Comparison of ENCODE assay signal across 23 cellular contexts in the genomic region with DNA sequence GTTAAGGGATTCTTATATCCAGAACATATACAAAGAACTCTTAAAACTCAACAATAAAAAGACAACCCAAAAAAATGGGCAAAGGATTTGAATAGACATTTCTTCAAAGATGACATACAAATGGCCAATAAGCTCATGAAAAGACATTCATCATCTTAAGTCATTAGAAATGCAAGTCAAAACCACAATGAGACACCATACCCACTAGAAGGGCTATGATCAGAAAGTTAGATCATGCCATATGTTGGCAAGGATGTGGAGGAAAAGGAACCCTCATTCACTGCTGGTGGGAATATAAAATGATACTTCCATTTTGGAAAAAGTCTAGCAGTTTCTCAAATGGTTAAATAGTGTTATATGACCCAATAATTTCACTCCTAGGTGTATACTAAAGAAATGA.
"Had no signal": no experiment of that assay in that cellular context is flagged by ENCODE, and none has a peak within 500 bp of the region (broad histone marks: within the 10 kb centered on the region; RNA-seq: fewer than 3 reads in every experiment).

No MANE protein-coding gene starts in this region.

- DNase-seq: activated B cell treated with CpG ODN at 0.5 μM for 24 hours; activated CD4-positive, alpha-beta T cell treated with anti-CD3 and anti-CD28 coated beads, Interleukin-2, amount 10 ng/mL, durations not matched to agents 7 days and 5 days; activated CD8-positive, alpha-beta memory T cell treated with anti-CD3 and anti-CD28 coated beads, Interleukin-2, amount 50 U/mL, for 4 hours; activated CD8-positive, alpha-beta T cell treated with anti-CD3 and anti-CD28 coated beads, Interleukin-2, amount 10 ng/mL, durations not matched to agents 7 days and 5 days; activated effector memory CD4-positive, alpha-beta T cell treated with anti-CD3 and anti-CD28 coated beads, Interleukin-2, amount 50 U/mL, for 16 hours; activated T-cell treated with anti-CD3 and anti-CD28 coated beads, Interleukin-2, amount 50 U/mL, for 48 hours; adrenal gland; erythroblast; gastrocnemius medialis; immature natural killer cell; kidney glomerular epithelial cell; left ventricle myocardium superior; mesenchymal stem cell; naive thymus-derived CD8-positive, alpha-beta T cell; pancreas; right lobe of liver; stimulated activated CD4-positive, alpha-beta T cell treated with anti-CD3 and anti-CD28 coated beads, Interleukin-4, amount 100 ng/mL, for 24 hours; thyroid gland had no signal

- H3K4me3 ChIP-seq: adrenal gland, breast epithelium, coronary artery, gastrocnemius medialis, mucosa of descending colon, pancreas, right lobe of liver, thyroid gland had no signal

- H3K27ac ChIP-seq: adrenal gland, breast epithelium, coronary artery, gastrocnemius medialis, pancreas, right lobe of liver, thyroid gland had no signal

- H3K27ac Mint-ChIP-seq: activated B cell treated with CpG ODN at 0.5 μM for 24 hours; activated CD8-positive, alpha-beta T cell treated with anti-CD3 and anti-CD28 coated beads, Interleukin-2, amount 10 ng/mL, durations not matched to agents 7 days and 5 days; immature natural killer cell; stimulated activated memory B cell treated with anti-CD40 and anti-IgM and Interleukin-4, amounts not matched to agents 10 μg/mL and 1 μg/mL and 100 μg/mL, for 72 hours had no signal

- H3K4me1 Mint-ChIP-seq: immature natural killer cell; stimulated activated memory B cell treated with anti-CD40 and anti-IgM and Interleukin-4, amounts not matched to agents 10 μg/mL and 1 μg/mL and 100 μg/mL, for 72 hours had no signal

- H3K27me3 Mint-ChIP-seq: activated B cell treated with CpG ODN at 0.5 μM for 24 hours; activated CD4-positive, alpha-beta T cell treated with anti-CD3 and anti-CD28 coated beads, Interleukin-2, amount 10 ng/mL, durations not matched to agents 7 days and 5 days; naive thymus-derived CD8-positive, alpha-beta T cell; stimulated activated memory B cell treated with anti-CD40 and anti-IgM and Interleukin-4, amounts not matched to agents 10 μg/mL and 1 μg/mL and 100 μg/mL, for 72 hours had no signal

- H3K4me1 ChIP-seq: breast epithelium, pancreas, right lobe of liver had no signal

- ATAC-seq: activated CD8-positive, alpha-beta T cell treated with anti-CD3 and anti-CD28 coated beads, Interleukin-2, amount 10 ng/mL, durations not matched to agents 7 days and 5 days; activated naive CD4-positive, alpha-beta T cell treated with anti-CD3 and anti-CD28 coated beads, Interleukin-2, amount 50 U/mL, for 72 hours; gastrocnemius medialis; left ventricle myocardium superior; mucosa of descending colon; naive thymus-derived CD8-positive, alpha-beta T cell; pancreas; right lobe of liver; stimulated activated memory B cell treated with anti-CD40 and anti-IgM and Interleukin-4, amounts not matched to agents 10 μg/mL and 1 μg/mL and 100 μg/mL, for 72 hours had no signal

- H3K9me3 ChIP-seq: adrenal gland, breast epithelium, gastrocnemius medialis, mucosa of descending colon, pancreas, right lobe of liver, thyroid gland had no signal

- H3K36me3 ChIP-seq: adrenal gland, breast epithelium, gastrocnemius medialis, pancreas, right lobe of liver, thyroid gland had no signal

- H3K27me3 ChIP-seq: adrenal gland, breast epithelium, gastrocnemius medialis, pancreas, right lobe of liver, thyroid gland had no signal

- H3K4me3 Mint-ChIP-seq: activated B cell treated with CpG ODN at 0.5 μM for 24 hours; activated CD4-positive, alpha-beta T cell treated with anti-CD3 and anti-CD28 coated beads, Interleukin-2, amount 10 ng/mL, durations not matched to agents 7 days and 5 days; activated CD8-positive, alpha-beta T cell treated with anti-CD3 and anti-CD28 coated beads, Interleukin-2, amount 10 ng/mL, durations not matched to agents 7 days and 5 days; immature natural killer cell; naive thymus-derived CD8-positive, alpha-beta T cell; stimulated activated memory B cell treated with anti-CD40 and anti-IgM and Interleukin-4, amounts not matched to agents 10 μg/mL and 1 μg/mL and 100 μg/mL, for 72 hours had no signal

- H3K9me3 Mint-ChIP-seq: activated B cell treated with CpG ODN at 0.5 μM for 24 hours; activated CD4-positive, alpha-beta T cell treated with anti-CD3 and anti-CD28 coated beads, Interleukin-2, amount 10 ng/mL, durations not matched to agents 7 days and 5 days; activated naive CD4-positive, alpha-beta T cell treated with anti-CD3 and anti-CD28 coated beads, Interleukin-2, amount 50 U/mL, for 72 hours; immature natural killer cell; naive thymus-derived CD8-positive, alpha-beta T cell; stimulated activated memory B cell treated with anti-CD40 and anti-IgM and Interleukin-4, amounts not matched to agents 10 μg/mL and 1 μg/mL and 100 μg/mL, for 72 hours had no signal
